ENCODE assay signal across 9 cellular contexts in the genomic region with DNA sequence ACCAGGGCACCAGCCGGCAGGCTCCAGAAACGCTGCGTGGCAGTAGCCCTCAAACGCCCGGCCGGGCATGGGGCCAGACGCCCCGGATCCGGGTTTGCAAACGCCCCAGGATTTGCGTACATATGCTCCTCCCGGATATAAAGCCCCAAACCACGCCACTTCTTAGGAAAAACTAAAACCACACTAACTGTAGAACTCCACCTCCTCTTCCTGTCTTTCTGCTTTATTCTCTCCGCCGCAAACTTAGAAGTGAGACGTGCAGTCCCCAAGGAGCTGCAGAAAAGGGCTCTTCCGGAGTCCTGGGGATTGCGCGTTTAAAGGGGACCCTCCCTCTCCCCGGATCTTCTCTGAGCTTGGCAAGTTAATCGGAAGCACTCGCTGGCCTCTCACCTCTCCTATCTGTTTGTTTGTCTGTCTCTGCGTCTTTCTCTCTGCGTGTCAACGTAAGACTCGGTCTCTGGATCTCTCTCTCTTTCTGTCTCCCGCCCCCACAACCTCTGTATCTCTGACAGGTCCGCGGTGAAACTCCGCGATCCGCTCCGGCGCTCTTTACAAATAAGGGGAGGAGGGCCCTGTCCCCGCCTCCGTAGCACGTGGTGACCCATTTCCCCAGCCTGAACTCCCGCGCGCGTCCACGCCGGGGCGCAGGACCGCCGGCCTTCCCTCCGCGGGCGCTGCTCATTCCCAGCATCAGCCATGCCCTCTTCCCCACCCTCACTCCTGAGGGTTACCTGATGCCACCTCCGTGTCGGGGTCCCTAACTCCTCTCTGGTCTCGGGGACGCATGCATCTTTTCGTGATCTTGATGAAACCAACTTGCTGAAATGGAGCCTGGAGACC. TPM values are rescaled to one million over a fixed set of nuclear protein-coding genes. Genes with fewer than 3 reads are reported as not detected.
A peak's percentile ranks its signal among the peaks of the same experiment; 100 is the strongest.
DNase-seq lines count a peak whose midpoint lies in the region; ATAC-seq, FAIRE-seq and TF ChIP-seq lines count a peak whose summit lies in the region.
"Had no signal": no experiment of that assay in that cellular context is flagged by ENCODE, and none has a peak within 500 bp of the region (broad histone marks: within the 10 kb centered on the region; RNA-seq: fewer than 3 reads in every experiment).

A gene (minus strand): TSS at position 528 of the 840 bp plus-strand sequence. CDS start 820 bp downstream, outside the sequence.

- intact Hi-C loops in activated B cell treated with CpG ODN at 0.5 μM for 24 hours (cut with micrococcal nuclease) = loop anchor here (1.0 to 10.0 kb wide), 13 partner anchors 45 to 998 kb away; a partner anchor contains a TSS

- H3K9me3 Mint-ChIP-seq in activated B cell treated with CpG ODN at 0.5 μM for 24 hours = no peaks in the 10 kb centered on the region

- CTCF ChIA-PET in activated B cell treated with CpG ODN at 0.5 μM for 24 hours (lab: Charles Lee) = interaction anchor here (1.0 kb wide), 1 partner anchor 86 kb away, joined by 5 read pairs; no protein-coding TSS in a partner anchor

- H3K4me1 Mint-ChIP-seq in activated B cell treated with CpG ODN at 0.5 μM for 24 hours = peaks cover 34% of the 10 kb centered on the region

- H3K27me3 Mint-ChIP-seq in activated B cell treated with CpG ODN at 0.5 μM for 24 hours = no peaks in the 10 kb centered on the region

- H3K36me3 Mint-ChIP-seq in activated B cell treated with CpG ODN at 0.5 μM for 24 hours (ENCODE audit: low read depth) = peaks cover 4% of the 10 kb centered on the region

- peak within 1 kb of the TSS; percentile 93 for H3K27ac Mint-ChIP-seq in activated B cell treated with CpG ODN at 0.5 μM for 24 hours

- no peaks in the 10 kb centered on the region for H3K36me3 ChIP-seq in bronchial epithelial cell (ENCODE audit: control insufficient read depth, insufficient read depth, low read length)

- no peaks in the 10 kb centered on the region for H3K27me3 ChIP-seq in bronchial epithelial cell (ENCODE audit: control insufficient read depth, insufficient read depth, low read length)

- FAIRE-seq in bronchial epithelial cell (lab: Jason Lieb, UNC) = no peak
- FAIRE-seq: TTC549 had no signal

- POLR2A ChIA-PET in activated B cell treated with CpG ODN at 0.5 μM for 24 hours (lab: Charles Lee) = interaction anchor here (0.5 to 2.5 kb wide), 12 partner anchors 86 to 1327 kb away, joined by 3 to 18 read pairs (median 4); a partner anchor contains a TSS

- peak within 1 kb of the TSS; percentile 61 for H3K4me3 ChIP-seq in bronchial epithelial cell (ENCODE audit: low read depth, low read length)

- TF ChIP-seq CTCF in activated B cell treated with CpG ODN at 0.5 μM for 24 hours (IDR thresholded peaks at IDR 0.05) (no peak), bronchial epithelial cell (IDR thresholded peaks at IDR 0.05; ENCODE audit: insufficient read depth, low read length, severe bottlenecking) (peak; percentile 86)

- ATAC-seq in GM18873 (IDR thresholded peaks at IDR 0.05; ENCODE audit: low FRiP score, unreplicated experiment) (peak; percentile 78), HG03108 (IDR thresholded peaks at IDR 0.05; ENCODE audit: unreplicated experiment) (peak; percentile 79), activated B cell treated with CpG ODN at 0.5 μM for 24 hours (ENCODE audit: low read depth) (peak; percentile 87)

- DNase-seq in AG08396 (ENCODE audit: low spot score) (peak; percentile 85), NCI-H345 (lab: John Stamatoyannopoulos, UW) (peak; percentile 78), activated B cell treated with CpG ODN at 0.5 μM for 24 hours (peak; percentile 82), bronchial epithelial cell (ENCODE audit: low read depth) (peak; percentile 75), iris pigment epithelial cell (ENCODE audit: low read depth) (peak; percentile 86)
- peak; percentile 82 for DNase-seq in stimulated activated CD4-positive, alpha-beta T cell treated with anti-CD3 and anti-CD28 coated beads, Interleukin-12 subunit alpha, Interleukin-12 subunit beta, amount 100 ng/mL, for 4 hours

- H3K4me3 Mint-ChIP-seq in activated B cell treated with CpG ODN at 0.5 μM for 24 hours = peak within 1 kb of the TSS; percentile 89

RNA-seq across cellular contexts. Expression of the gene that starts here (rescaled TPM):
- total RNA-seq in activated B cell treated with CpG ODN at 0.5 μM for 24 hours = 17.9 and 18.1 TPM in 2 replicates
- total RNA-seq in bronchial epithelial cell = 4.5 and 7.6 TPM in 2 replicates

Comparison
In these comparisons a context has a peak if more than half of its experiments do, and no peak if none do; other contexts are left out.
1. Peak in every context shown above with its lines: DNase-seq, ATAC-seq and H3K4me3 ChIP-seq.